34 cellular contexts compared by ENCODE assay signal in the genomic region with DNA sequence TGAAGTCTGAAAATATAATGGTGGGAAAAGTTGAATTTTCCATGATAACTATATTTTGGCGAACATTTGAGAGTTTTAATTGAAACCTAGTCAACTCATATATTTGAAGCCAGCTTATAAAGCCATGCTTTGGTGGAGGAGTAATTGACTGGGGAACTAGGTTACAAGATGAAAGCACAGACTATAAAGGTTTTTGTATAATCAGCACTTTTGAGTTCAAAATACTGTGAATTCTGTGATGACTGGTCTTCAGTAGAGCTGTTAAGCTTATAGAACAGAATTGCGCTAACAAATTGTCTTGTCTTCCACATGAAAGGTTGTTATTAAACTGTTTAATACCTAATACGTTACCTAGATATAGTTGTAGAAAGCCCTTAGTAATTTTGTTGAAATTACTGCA.
"Had no signal": no experiment of that assay in that cellular context is flagged by ENCODE, and none has a peak within 500 bp of the region (broad histone marks: within the 10 kb centered on the region; RNA-seq: fewer than 3 reads in every experiment).

No MANE protein-coding gene starts in this region.

- DNase-seq: Karpas-422, Kasumi-1, MG63, MM.1S, MV-4-11, NCI-H1048, NCI-H1092, NCI-H1092 treated with DMSO at 0.1 percent for 48 hours, NCI-H1105, NCI-H1105 treated with DMSO at 0.1 percent for 48 hours, NCI-H1417, NCI-H1417 treated with DMSO at 0.1 percent for 48 hours, NCI-H1436, NCI-H1436 treated with DMSO at 0.1 percent for 48 hours, NCI-H146, NCI-H1694, NCI-H1694 treated with DMSO at 0.1 percent for 48 hours, NCI-H187, NCI-H187 treated with DMSO at 0.1 percent for 48 hours, NCI-H1930, NCI-H2029, NCI-H2029 treated with DMSO at 0.1 percent for 48 hours, NCI-H2081, NCI-H2081 treated with DMSO at 0.1 percent for 48 hours, NCI-H2107, NCI-H2171, NCI-H2171 treated with DMSO at 0.1 percent for 48 hours, NCI-H226, NCI-H345, NCI-H446, NCI-H446 treated with DMSO at 0.1 percent for 48 hours, NCI-H510A, NCI-H510A treated with DMSO at 0.1 percent for 48 hours, NCI-H524 had no signal

- H3K27me3 ChIP-seq: MG63 had no signal

- H3K36me3 ChIP-seq: MG63 had no signal

- H3K9me3 ChIP-seq: MG63 had no signal

- H3K4me3 ChIP-seq: MG63 had no signal
